In genomic region chr9:2545881-2546490, GRCh38 we compare ENCODE assay signal across 16 cellular contexts.
DNase-seq lines count a peak whose midpoint lies in the region; TF ChIP-seq lines count a peak whose summit lies in the region.
"Had no signal": no experiment of that assay in that cellular context is flagged by ENCODE, and none has a peak within 500 bp of the region (broad histone marks: within the 10 kb centered on the region; RNA-seq: fewer than 3 reads in every experiment).

No MANE protein-coding gene starts in this region.

- no peak overlapping the region for H3K27ac Mint-ChIP-seq in mesothelial cell of epicardium

- H3K4me3 Mint-ChIP-seq in mesothelial cell of epicardium = no peak overlapping the region

- no peak for TF ChIP-seq CTCF in mesothelial cell of epicardium (IDR thresholded peaks at IDR 0.05; ENCODE audit: unreplicated experiment)

- peaks cover 21% of the 10 kb centered on the region for H3K9me3 Mint-ChIP-seq in mesothelial cell of epicardium

- H3K27me3 Mint-ChIP-seq in mesothelial cell of epicardium (ENCODE audit: low read depth) = no peaks in the 10 kb centered on the region

- peaks cover 13% of the 10 kb centered on the region for H3K36me3 Mint-ChIP-seq in mesothelial cell of epicardium

- H3K4me1 Mint-ChIP-seq in mesothelial cell of epicardium = peaks cover 10% of the 10 kb centered on the region

- DNase-seq in COLO829 (ENCODE audit: low spot score) = peak; percentile 8
- peak; percentile 83 for DNase-seq in amniotic epithelial cell (ENCODE audit: low read depth)
- DNase-seq in islet precursor cell = peak; percentile 55
- DNase-seq in renal cortical epithelial cell (ENCODE audit: low read depth) = peak; percentile 66
- no peak for DNase-seq in posterior cingulate gyrus
- no peak for DNase-seq in mesothelial cell of epicardium (ENCODE audit: low spot score in 2 of 2, unreplicated experiment in 2 of 2)
- no peak for DNase-seq in T-helper 1 cell
- no peak for DNase-seq in DMS53 (lab: John Stamatoyannopoulos, UW)
- DNase-seq: H7, NCI-H1092 treated with DMSO at 0.1 percent for 48 hours, NCI-H146, NCI-H2029 treated with DMSO at 0.1 percent for 48 hours, NCI-H2171, NCI-H345, NCI-H524, NCI-H82 had no signal

- intact Hi-C loops in posterior cingulate gyrus (cut with DNase I) = no loop called here

Comparison
In these comparisons a context has a peak if more than half of its experiments do, and no peak if none do; other contexts are left out.
1. DNase-seq: peak in COLO829 (single experiment), amniotic epithelial cell (single experiment), islet precursor cell (single experiment) and renal cortical epithelial cell (single experiment); none in posterior cingulate gyrus (0 of 10), mesothelial cell of epicardium (0 of 2), T-helper 1 cell (0 of 5) and DMS53 (single experiment).